ENCODE assay signal across 8 cellular contexts in genomic region chrX:154370300-154370881, GRCh38. TPM values are rescaled to one million over a fixed set of nuclear protein-coding genes. Genes with fewer than 3 reads are reported as not detected.
DNase-seq lines count a peak whose midpoint lies in the region; ATAC-seq lines count a peak whose summit lies in the region.

No MANE protein-coding gene starts in this region.

- no peaks in the 10 kb centered on the region for H3K36me3 Mint-ChIP-seq in activated naive CD4-positive, alpha-beta T cell treated with anti-CD3 and anti-CD28 coated beads, Interleukin-2, amount 50 U/mL, for 24 hours

- 0 to 42% (median 39%) methylated on average over 2 to 52 of the region's 52 CpGs for WGBS in adipose tissue, 3 donors

- no peaks in the 10 kb centered on the region for H3K27me3 Mint-ChIP-seq in activated naive CD4-positive, alpha-beta T cell treated with anti-CD3 and anti-CD28 coated beads, Interleukin-2, amount 50 U/mL, for 24 hours

- H3K27ac ChIP-seq in adipose tissue (ENCODE audit: low read depth, low read length) (peak overlapping the region; percentile 38), substantia nigra (ENCODE audit: low read depth, low read length, poor library complexity, severe bottlenecking) (peak overlapping the region; percentile 60)

- peaks cover 10% of the 10 kb centered on the region for H3K4me1 Mint-ChIP-seq in activated naive CD4-positive, alpha-beta T cell treated with anti-CD3 and anti-CD28 coated beads, Interleukin-2, amount 50 U/mL, for 24 hours

- no peak for ATAC-seq in HG03520 (IDR thresholded peaks at IDR 0.05; ENCODE audit: unreplicated experiment)

- peak overlapping the region; percentile 68 for H3K27ac Mint-ChIP-seq in activated naive CD4-positive, alpha-beta T cell treated with anti-CD3 and anti-CD28 coated beads, Interleukin-2, amount 50 U/mL, for 24 hours

- no peak for DNase-seq in activated naive CD4-positive, alpha-beta T cell treated with anti-CD3 and anti-CD28 coated beads, Interleukin-2, amount 50 U/mL, for 16 hours
- peak; percentile 20 for DNase-seq in iris pigment epithelial cell (ENCODE audit: low read depth)
- peak in 9 of 49 donors; percentile 9 to 51 (median 32) for DNase-seq in substantia nigra (lab: John Stamatoyannopoulos, UW)
- no peak for DNase-seq in hepatic stellate cell (ENCODE audit: low spot score)
- DNase-seq in activated effector memory CD4-positive, alpha-beta T cell treated with Interleukin-2 at 50 U/mL for 16 hours, result no peak

- H3K4me3 Mint-ChIP-seq in activated naive CD4-positive, alpha-beta T cell treated with anti-CD3 and anti-CD28 coated beads, Interleukin-2, amount 50 U/mL, for 24 hours, result peak overlapping the region; percentile 97

- H3K9me3 Mint-ChIP-seq in activated naive CD4-positive, alpha-beta T cell treated with anti-CD3 and anti-CD28 coated beads, Interleukin-2, amount 50 U/mL, for 24 hours, result no peaks in the 10 kb centered on the region

RNA-seq across cellular contexts. Expression of gene FLNA, which starts 4.0 kb away (rescaled TPM):
- polyA plus RNA-seq in adipose tissue, result 100 to 1,000 TPM; 118 to 552 (median 446) TPM

RNA-seq across cellular contexts. Expression of gene EMD, which starts 8.7 kb away (rescaled TPM):
- 100 to 1,000 TPM in 1 of 3 donors, 10 to 100 TPM in 2; 66.4 to 115 (median 90.5) TPM for polyA plus RNA-seq in adipose tissue

RNA-seq across cellular contexts. Expression of gene RPL10, which starts 27.8 kb away (rescaled TPM):
- polyA plus RNA-seq in adipose tissue, result 1,000 to 10,000 TPM; 6,483 to 8,176 (median 7,781) TPM

RNA-seq across cellular contexts. Expression of gene DNASE1L1, which starts 38.7 kb away (rescaled TPM):
- polyA plus RNA-seq in adipose tissue, result 10 to 100 TPM in 2 of 3 donors, 1 to 10 TPM in 1; 7.5 to 26.6 (median 18.6) TPM

RNA-seq across cellular contexts. Expression of gene TAFAZZIN, which starts 40.9 kb away (rescaled TPM):
- 10 to 100 TPM; 22.4 to 45.8 (median 35.2) TPM for polyA plus RNA-seq in adipose tissue
